Comparison of ENCODE assay signal across 32 cellular contexts in the genomic region with DNA sequence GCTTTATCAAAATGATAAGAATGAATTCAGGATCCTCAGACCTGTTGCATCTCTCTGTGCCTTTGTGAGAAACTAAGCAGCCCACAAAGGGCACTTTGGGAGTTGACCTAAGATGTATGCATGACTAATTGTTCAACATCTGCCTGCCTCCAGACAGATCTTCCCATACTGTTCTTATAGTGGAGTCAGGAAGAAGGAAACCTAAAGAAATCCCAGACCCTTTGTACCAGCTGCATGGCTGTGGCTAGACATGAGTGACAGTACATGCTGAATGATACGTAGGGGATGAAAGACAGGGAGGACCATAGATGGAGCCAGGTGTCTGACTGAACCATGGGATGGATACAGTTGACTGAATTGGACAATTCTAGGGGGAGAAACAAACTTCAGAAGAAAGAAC.
DNase-seq lines count a peak whose midpoint lies in the region; ATAC-seq and TF ChIP-seq lines count a peak whose summit lies in the region.
"Had no signal": no experiment of that assay in that cellular context is flagged by ENCODE, and none has a peak within 500 bp of the region (broad histone marks: within the 10 kb centered on the region; RNA-seq: fewer than 3 reads in every experiment).

No MANE protein-coding gene starts in this region.

- CTCF ChIA-PET in HEK293 (lab: Yijun Ruan, JAX): no interaction called here
- CTCF ChIA-PET in CD4-positive, alpha-beta memory T cell (lab: Charles Lee; ENCODE audit: partially characterized antibody): no interaction called here

- H3K27me3 Mint-ChIP-seq in CD4-positive, alpha-beta memory T cell: peaks cover 5 to 6% of the 10 kb centered on the region in 2 donors

- H3K4me1 Mint-ChIP-seq in CD4-positive, alpha-beta memory T cell: no peaks in the 10 kb centered on the region
- H3K4me1 Mint-ChIP-seq: B cell; CD14-positive monocyte; CD4-positive, CD25-positive, alpha-beta regulatory T cell; CD8-positive, alpha-beta memory T cell had no signal

- no peaks in the 10 kb centered on the region for H3K36me3 Mint-ChIP-seq in CD4-positive, alpha-beta memory T cell
- H3K36me3 Mint-ChIP-seq: CD14-positive monocyte; CD4-positive, CD25-positive, alpha-beta regulatory T cell; CD8-positive, alpha-beta memory T cell; CD8-positive, alpha-beta T cell had no signal

- peaks cover 0 to 4% (median 0%) of the 10 kb centered on the region in 8 donors for H3K9me3 Mint-ChIP-seq in CD4-positive, alpha-beta memory T cell
- H3K9me3 Mint-ChIP-seq: CD4-positive, alpha-beta T cell; CD8-positive, alpha-beta T cell had no signal

- H3K27ac ChIP-seq in HEK293 (ENCODE audit: extremely low read depth, low read depth, low read length) (no peak overlapping the region), SJCRH30 (peak overlapping the region; percentile 63), esophagus muscularis mucosa (replicated peaks in 1 of 4) (no peak overlapping the region)
- no peak overlapping the region for H3K27ac ChIP-seq in CD4-positive, alpha-beta memory T cell (ENCODE audit: low read depth, low read length)
- H3K27ac ChIP-seq: 22Rv1; A549; BLaER1; BLaER1 treated with 17β-estradiol and CSF1 and Interleukin-3, amounts not matched to agents 10 nM and 100 nM; C4-2B had no signal

- TF ChIP-seq CTCF in HEK293 (tag by site-specific recombination; IDR thresholded peaks at IDR 0.05) (no peak), esophagus muscularis mucosa (IDR thresholded peaks at IDR 0.05) (no peak)

- no peak for ATAC-seq in HG02884 (IDR thresholded peaks at IDR 0.05; ENCODE audit: unreplicated experiment)
- ATAC-seq: A549; CD8-positive, alpha-beta T cell had no signal

- no peak overlapping the region for H3K27ac Mint-ChIP-seq in CD4-positive, alpha-beta memory T cell
- H3K27ac Mint-ChIP-seq: B cell; CD14-positive monocyte; CD4-positive, alpha-beta T cell; CD4-positive, CD25-positive, alpha-beta regulatory T cell; CD8-positive, alpha-beta memory T cell; CD8-positive, alpha-beta T cell had no signal

- H3K36me3 ChIP-seq in HEK293 (ENCODE audit: control insufficient read depth in 2 of 2, insufficient read depth in 1 of 2, low read length in 2 of 2): no peaks in the 10 kb centered on the region
- no peaks in the 10 kb centered on the region for H3K36me3 ChIP-seq in SJCRH30
- no peaks in the 10 kb centered on the region for H3K36me3 ChIP-seq in esophagus muscularis mucosa
- no peaks in the 10 kb centered on the region for H3K36me3 ChIP-seq in CD4-positive, alpha-beta memory T cell (ENCODE audit: insufficient read depth, low read length)
- H3K36me3 ChIP-seq: BE2C; BLaER1; BLaER1 treated with 17β-estradiol and CSF1 and Interleukin-3, amounts not matched to agents 10 nM and 100 nM had no signal

- no peak overlapping the region for H3K4me3 Mint-ChIP-seq in CD4-positive, alpha-beta memory T cell
- H3K4me3 Mint-ChIP-seq: B cell; CD14-positive monocyte; CD4-positive, alpha-beta T cell; CD4-positive, CD25-positive, alpha-beta regulatory T cell; CD8-positive, alpha-beta memory T cell; CD8-positive, alpha-beta T cell had no signal

- no peaks in the 10 kb centered on the region for H3K27me3 ChIP-seq in SJCRH30
- H3K27me3 ChIP-seq in esophagus muscularis mucosa: no peaks in the 10 kb centered on the region
- no peaks in the 10 kb centered on the region for H3K27me3 ChIP-seq in CD4-positive, alpha-beta memory T cell (ENCODE audit: insufficient read depth, low read length)
- H3K27me3 ChIP-seq: BE2C; BLaER1; BLaER1 treated with 17β-estradiol and CSF1 and Interleukin-3, amounts not matched to agents 10 nM and 100 nM had no signal

- H3K9me3 ChIP-seq in HEK293 (ENCODE audit: control insufficient read depth, insufficient read depth, low read depth, low read length) (no peaks in the 10 kb centered on the region), SJCRH30 (replicated peaks) (no peaks in the 10 kb centered on the region), esophagus muscularis mucosa (no peaks in the 10 kb centered on the region)
- H3K9me3 ChIP-seq in CD4-positive, alpha-beta memory T cell (ENCODE audit: control insufficient read depth in 1 of 2, low read length in 2 of 2): no peaks in the 10 kb centered on the region
- H3K9me3 ChIP-seq: A549, BE2C had no signal

- H3K4me3 ChIP-seq in HEK293 (ENCODE audit: low read depth, low read length) (no peak overlapping the region), SJCRH30 (no peak overlapping the region), esophagus muscularis mucosa (no peak overlapping the region)
- no peak overlapping the region for H3K4me3 ChIP-seq in CD4-positive, alpha-beta memory T cell (ENCODE audit: low read length in 2 of 2)
- H3K4me3 ChIP-seq: A549; BLaER1; BLaER1 treated with 17β-estradiol and CSF1 and Interleukin-3, amounts not matched to agents 10 nM and 100 nM had no signal

- whole genome bisulfite sequencing in esophagus muscularis mucosa: 96% methylated on average over 1 of the region's 1 CpG

- POLR2A ChIA-PET in HEK293 (lab: Yijun Ruan, JAX): no interaction called here
- POLR2A ChIA-PET in CD4-positive, alpha-beta memory T cell (lab: Charles Lee; ENCODE audit: partially characterized antibody): no interaction called here

- no peak for TF ChIP-seq EP300 in esophagus muscularis mucosa (IDR thresholded peaks at IDR 0.05)

- intact Hi-C loops in esophagus muscularis mucosa (cut with DNase I): no loop called here
- intact Hi-C loops in CD4-positive, alpha-beta memory T cell (cut with micrococcal nuclease): no loop called here

- no peaks in the 10 kb centered on the region for H3K4me1 ChIP-seq in HEK293 (ENCODE audit: control insufficient read depth, insufficient read depth, low read length)
- peaks cover 17% of the 10 kb centered on the region for H3K4me1 ChIP-seq in SJCRH30
- peaks cover under 1 to 9% (median 2%) of the 10 kb centered on the region in 4 donors for H3K4me1 ChIP-seq in esophagus muscularis mucosa
- H3K4me1 ChIP-seq in CD4-positive, alpha-beta memory T cell (ENCODE audit: insufficient read depth, low read length): no peaks in the 10 kb centered on the region
- H3K4me1 ChIP-seq: A549; BLaER1; BLaER1 treated with 17β-estradiol and CSF1 and Interleukin-3, amounts not matched to agents 10 nM and 100 nM; Caco-2 had no signal

- TF ChIP-seq POLR2A in esophagus muscularis mucosa (IDR thresholded peaks at IDR 0.05; ENCODE audit: low read depth): no peak

- DNase-seq in SJCRH30 (peak; percentile 26 to 61), esophagus muscularis mucosa (ENCODE audit: extremely low spot score) (peak; percentile 55), GM19240 (ENCODE audit: insufficient read length, low spot score) (no peak)
- no peak for DNase-seq in CD4-positive, alpha-beta memory T cell
- DNase-seq: 8988T; ACHN; AML-193; BE2C; C1 segment of cervical spinal cord; Caco-2; Calu3; CD4-positive, alpha-beta T cell; CD4-positive, CD25-positive, alpha-beta regulatory T cell; CD8-positive, alpha-beta memory T cell; CD8-positive, alpha-beta T cell; COR-L47; DMS 273 treated with DMSO at 0.1 percent for 48 hours; DMS153; DMS53; DMS79; DMS79 treated with DMSO at 0.1 percent for 48 hours; DND-41; EL had no signal

TF ChIP-seq in HEK293, 187 proteins besides CTCF, POLR2A, EP300 and RAD21:
- TF ChIP-seq GLI2 (tag by site-specific recombination; IDR thresholded peaks at IDR 0.05; ENCODE audit: borderline replicate concordance, low read depth): no peak
- no peak for TF ChIP-seq YY2 (tag by site-specific recombination; IDR thresholded peaks at IDR 0.05)
- 0 out of 2 replicates have a peak, but pooled peaks have one; percentile 18 for TF ChIP-seq SCRT1 (tag by site-specific recombination; IDR thresholded peaks at IDR 0.05; ENCODE audit: borderline replicate concordance)
- peak; percentile 63 for TF ChIP-seq SCRT2 (tag by site-specific recombination; IDR thresholded peaks at IDR 0.05)
- TF ChIP-seq WT1 (tag by site-specific recombination; IDR thresholded peaks at IDR 0.05): no peak
- TF ChIP-seq, protein P1, sequence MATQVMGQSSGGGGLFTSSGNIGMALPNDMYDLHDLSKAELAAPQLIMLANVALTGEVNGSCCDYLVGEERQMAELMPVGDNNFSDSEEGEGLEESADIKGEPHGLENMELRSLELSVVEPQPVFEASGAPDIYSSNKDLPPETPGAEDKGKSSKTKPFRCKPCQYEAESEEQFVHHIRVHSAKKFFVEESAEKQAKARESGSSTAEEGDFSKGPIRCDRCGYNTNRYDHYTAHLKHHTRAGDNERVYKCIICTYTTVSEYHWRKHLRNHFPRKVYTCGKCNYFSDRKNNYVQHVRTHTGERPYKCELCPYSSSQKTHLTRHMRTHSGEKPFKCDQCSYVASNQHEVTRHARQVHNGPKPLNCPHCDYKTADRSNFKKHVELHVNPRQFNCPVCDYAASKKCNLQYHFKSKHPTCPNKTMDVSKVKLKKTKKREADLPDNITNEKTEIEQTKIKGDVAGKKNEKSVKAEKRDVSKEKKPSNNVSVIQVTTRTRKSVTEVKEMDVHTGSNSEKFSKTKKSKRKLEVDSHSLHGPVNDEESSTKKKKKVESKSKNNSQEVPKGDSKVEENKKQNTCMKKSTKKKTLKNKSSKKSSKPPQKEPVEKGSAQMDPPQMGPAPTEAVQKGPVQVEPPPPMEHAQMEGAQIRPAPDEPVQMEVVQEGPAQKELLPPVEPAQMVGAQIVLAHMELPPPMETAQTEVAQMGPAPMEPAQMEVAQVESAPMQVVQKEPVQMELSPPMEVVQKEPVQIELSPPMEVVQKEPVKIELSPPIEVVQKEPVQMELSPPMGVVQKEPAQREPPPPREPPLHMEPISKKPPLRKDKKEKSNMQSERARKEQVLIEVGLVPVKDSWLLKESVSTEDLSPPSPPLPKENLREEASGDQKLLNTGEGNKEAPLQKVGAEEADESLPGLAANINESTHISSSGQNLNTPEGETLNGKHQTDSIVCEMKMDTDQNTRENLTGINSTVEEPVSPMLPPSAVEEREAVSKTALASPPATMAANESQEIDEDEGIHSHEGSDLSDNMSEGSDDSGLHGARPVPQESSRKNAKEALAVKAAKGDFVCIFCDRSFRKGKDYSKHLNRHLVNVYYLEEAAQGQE (tag by site-specific recombination; IDR thresholded peaks at IDR 0.05): no peak
TF ChIP-seq in HEK293: peak in this region for 2.

Comparison
In these comparisons a context has a peak if more than half of its experiments do, and no peak if none do; other contexts are left out.
1. DNase-seq: peak in SJCRH30 (2 of 2) and esophagus muscularis mucosa (single experiment); none in GM19240 (single experiment) and CD4-positive, alpha-beta memory T cell (0 of 5).